Comparison of ENCODE assay signal across 18 cellular contexts in the genomic region with DNA sequence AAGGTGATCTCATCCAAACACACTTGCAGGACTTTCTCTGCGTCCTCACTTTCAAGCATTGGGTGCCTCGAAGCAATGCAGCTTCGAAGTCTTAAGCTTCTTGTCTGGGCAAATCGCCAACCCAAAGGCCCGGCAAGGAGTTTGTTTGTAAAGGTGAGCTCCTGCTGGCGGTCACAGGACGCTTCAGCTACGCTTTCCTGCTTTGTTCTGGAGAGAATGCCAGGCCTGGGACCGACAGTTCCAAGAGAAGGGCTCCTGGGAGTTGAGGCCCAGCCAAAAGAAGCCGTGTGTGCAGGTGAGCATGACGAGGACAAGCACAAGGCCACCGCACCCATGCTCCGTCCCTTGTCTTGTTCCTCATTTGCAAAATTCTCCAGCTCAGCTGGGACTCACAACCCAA.
DNase-seq lines count a peak whose midpoint lies in the region; ATAC-seq and TF ChIP-seq lines count a peak whose summit lies in the region.
"Had no signal": no experiment of that assay in that cellular context is flagged by ENCODE, and none has a peak within 500 bp of the region (broad histone marks: within the 10 kb centered on the region; RNA-seq: fewer than 3 reads in every experiment).

No MANE protein-coding gene starts in this region.

- no peak overlapping the region for H3K9ac ChIP-seq in BLaER1 treated with 17β-estradiol and CSF1 and Interleukin-3, amounts not matched to agents 10 nM and 100 nM

- TF ChIP-seq CTCF in LNCaP clone FGC (IDR thresholded peaks at IDR 0.05; ENCODE audit: control insufficient read depth, extremely low read depth, insufficient read depth) (0 out of 2 replicates have a peak, but pooled peaks have one; percentile 18), epithelial cell of proximal tubule (conservative IDR thresholded peaks at IDR 0.05; ENCODE audit: low read depth, low read length) (peak; percentile 7)

- H4K20me1 ChIP-seq in BLaER1 treated with 17β-estradiol and CSF1 and Interleukin-3, amounts not matched to agents 10 nM and 100 nM: no peaks in the 10 kb centered on the region

- H3K27me3 ChIP-seq in BLaER1 treated with 17β-estradiol and CSF1 and Interleukin-3, amounts not matched to agents 10 nM and 100 nM: no peaks in the 10 kb centered on the region
- H3K27me3 ChIP-seq: BE2C had no signal

- peak overlapping the region in 8 of 11 experiments; percentile 10 to 69 (median 44); a peak in 12 of 22 replicates for H3K4me2 ChIP-seq in BLaER1 treated with 17β-estradiol and CSF1 and Interleukin-3, amounts not matched to agents 10 nM and 100 nM

- peak; percentile 53 for DNase-seq in DMS53 (lab: John Stamatoyannopoulos, UW)
- DNase-seq in DMS53 treated with DMSO at 0.1 percent for 48 hours (lab: John Stamatoyannopoulos, UW; ENCODE audit: unreplicated experiment): no peak
- DNase-seq in LNCaP clone FGC (ENCODE audit: low read depth): peak; percentile 51
- peak; percentile 4 for DNase-seq in epithelial cell of proximal tubule (ENCODE audit: low read depth)
- DNase-seq in midbrain (lab: John Stamatoyannopoulos, UW): no peak
- DNase-seq: 8988T; BE2C; CD8-positive, alpha-beta memory T cell; MV-4-11; NCI-H1417; NCI-H2029; NCI-H510A treated with DMSO at 0.1 percent for 48 hours; SHP77 treated with DMSO at 0.1 percent for 48 hours had no signal

- H3K4me1 ChIP-seq in BLaER1 treated with 17β-estradiol and CSF1 and Interleukin-3, amounts not matched to agents 10 nM and 100 nM: peaks cover 0 to 10% (median 7%) of the 10 kb centered on the region in 10 experiments; a peak in 11 of 20 replicates
- H3K4me1 ChIP-seq: BE2C had no signal

- H3K36me3 ChIP-seq in BLaER1 treated with 17β-estradiol and CSF1 and Interleukin-3, amounts not matched to agents 10 nM and 100 nM: no peaks in the 10 kb centered on the region
- H3K36me3 ChIP-seq: BE2C had no signal

- peaks cover 0 to 23% (median 0%) of the 10 kb centered on the region in 11 experiments; a peak in 7 of 22 replicates for H3K9me3 ChIP-seq in BLaER1 treated with 17β-estradiol and CSF1 and Interleukin-3, amounts not matched to agents 10 nM and 100 nM (replicated peaks in 1 of 11)
- H3K9me3 ChIP-seq: BE2C had no signal

- H3K27ac ChIP-seq in BLaER1 treated with 17β-estradiol and CSF1 and Interleukin-3, amounts not matched to agents 10 nM and 100 nM: no peak overlapping the region
- H3K27ac ChIP-seq: HL-60 had no signal

- H3K4me3 ChIP-seq in BLaER1 treated with 17β-estradiol and CSF1 and Interleukin-3, amounts not matched to agents 10 nM and 100 nM: no peak overlapping the region
- H3K4me3 ChIP-seq in LNCaP clone FGC (ENCODE audit: low read depth, low read length): no peak overlapping the region
- no peak overlapping the region for H3K4me3 ChIP-seq in epithelial cell of proximal tubule (ENCODE audit: low read depth, low read length)

- no peak for ATAC-seq in HG02798 (IDR thresholded peaks at IDR 0.05; ENCODE audit: poor library complexity, unreplicated experiment)
- no peak for ATAC-seq in HG03520 (IDR thresholded peaks at IDR 0.05; ENCODE audit: unreplicated experiment)
- ATAC-seq: SK-N-SH treated with all-trans-retinoic acid at 6 μM for 48 hours had no signal

Comparison
In these comparisons a context has a peak if more than half of its experiments do, and no peak if none do; other contexts are left out.
1. DNase-seq: peak in DMS53 (single experiment), LNCaP clone FGC (single experiment) and epithelial cell of proximal tubule (single experiment); none in DMS53 treated with DMSO at 0.1 percent for 48 hours (single experiment) and midbrain (single experiment).